Comparison of ENCODE assay signal across 10 cellular contexts in genomic region chr5:23013395-23013994, GRCh38.
DNase-seq lines count a peak whose midpoint lies in the region; ATAC-seq lines count a peak whose summit lies in the region.
"Had no signal": no experiment of that assay in that cellular context is flagged by ENCODE, and none has a peak within 500 bp of the region (broad histone marks: within the 10 kb centered on the region; RNA-seq: fewer than 3 reads in every experiment).

No MANE protein-coding gene starts in this region.

- peak overlapping the region; percentile 65 for H3K4me3 ChIP-seq in endocrine pancreas (ENCODE audit: control insufficient read depth, insufficient read depth, low read length)

- DNase-seq in activated CD4-positive, alpha-beta T cell treated with anti-CD3 and anti-CD28 coated beads, Interleukin-2, amount 10 ng/mL, durations not matched to agents 7 days and 5 days: no peak
- DNase-seq in activated CD4-positive, alpha-beta T cell treated with anti-CD3 and anti-CD28 coated beads for 4 hours: no peak
- DNase-seq in OCI-M1 (lab: John Stamatoyannopoulos, UW) (peak; percentile 62), retina (no peak)
- DNase-seq in stimulated activated naive CD8-positive, alpha-beta T cell treated with anti-CD3 and anti-CD28 coated beads, Interleukin-15, amount 100 ng/mL, for 72 hours: no peak
- no peak for DNase-seq in effector CD4-positive, alpha-beta T cell
- DNase-seq: islet precursor cell; stimulated activated CD4-positive, alpha-beta T cell treated with anti-CD3 and anti-CD28 coated beads, Interleukin-15, amount 100 ng/mL, for 24 hours had no signal

- ATAC-seq in stimulated activated naive CD8-positive, alpha-beta T cell treated with anti-CD3 and anti-CD28 coated beads, Interleukin-15, amount 100 ng/mL, for 72 hours: no peak
- ATAC-seq in GM19397 (IDR thresholded peaks at IDR 0.05; ENCODE audit: unreplicated experiment): no peak

- H3K9me3 ChIP-seq in endocrine pancreas (ENCODE audit: control insufficient read depth, low read length): no peaks in the 10 kb centered on the region

- peaks cover 3% of the 10 kb centered on the region for H3K27me3 Mint-ChIP-seq in activated CD4-positive, alpha-beta T cell treated with anti-CD3 and anti-CD28 coated beads, Interleukin-2, amount 10 ng/mL, durations not matched to agents 7 days and 5 days
- no peaks in the 10 kb centered on the region for H3K27me3 Mint-ChIP-seq in stimulated activated naive CD8-positive, alpha-beta T cell treated with anti-CD3 and anti-CD28 coated beads, Interleukin-15, amount 100 ng/mL, for 72 hours

- no peaks in the 10 kb centered on the region for H3K4me1 ChIP-seq in endocrine pancreas (ENCODE audit: control insufficient read depth, insufficient read depth, low read length)

- no peaks in the 10 kb centered on the region for H3K36me3 Mint-ChIP-seq in activated CD4-positive, alpha-beta T cell treated with anti-CD3 and anti-CD28 coated beads, Interleukin-2, amount 10 ng/mL, durations not matched to agents 7 days and 5 days (ENCODE audit: low read depth)

- H3K27me3 ChIP-seq in endocrine pancreas (ENCODE audit: control insufficient read depth, insufficient read depth, low read length): no peaks in the 10 kb centered on the region

- H3K9ac ChIP-seq in endocrine pancreas (ENCODE audit: control insufficient read depth, insufficient read depth, low read length): no peak overlapping the region

- H3K9me3 Mint-ChIP-seq in activated CD4-positive, alpha-beta T cell treated with anti-CD3 and anti-CD28 coated beads, Interleukin-2, amount 10 ng/mL, durations not matched to agents 7 days and 5 days: no peaks in the 10 kb centered on the region
- no peaks in the 10 kb centered on the region for H3K9me3 Mint-ChIP-seq in stimulated activated naive CD8-positive, alpha-beta T cell treated with anti-CD3 and anti-CD28 coated beads, Interleukin-15, amount 100 ng/mL, for 72 hours

- CTCF ChIA-PET in activated CD4-positive, alpha-beta T cell treated with anti-CD3 and anti-CD28 coated beads, Interleukin-2, amount 10 ng/mL, durations not matched to agents 7 days and 5 days (lab: Charles Lee): no interaction called here

- no peaks in the 10 kb centered on the region for H3K36me3 ChIP-seq in endocrine pancreas (ENCODE audit: control insufficient read depth, insufficient read depth, low read length)

- peak overlapping the region; percentile 94 for H3K27ac Mint-ChIP-seq in activated CD4-positive, alpha-beta T cell treated with anti-CD3 and anti-CD28 coated beads, Interleukin-2, amount 10 ng/mL, durations not matched to agents 7 days and 5 days
- no peak overlapping the region for H3K27ac Mint-ChIP-seq in stimulated activated naive CD8-positive, alpha-beta T cell treated with anti-CD3 and anti-CD28 coated beads, Interleukin-15, amount 100 ng/mL, for 72 hours

- H3K4me3 Mint-ChIP-seq in activated CD4-positive, alpha-beta T cell treated with anti-CD3 and anti-CD28 coated beads, Interleukin-2, amount 10 ng/mL, durations not matched to agents 7 days and 5 days: peak overlapping the region; percentile 91
- H3K4me3 Mint-ChIP-seq in stimulated activated naive CD8-positive, alpha-beta T cell treated with anti-CD3 and anti-CD28 coated beads, Interleukin-15, amount 100 ng/mL, for 72 hours: peak overlapping the region; percentile 75 to 79

- POLR2A ChIA-PET in activated CD4-positive, alpha-beta T cell treated with anti-CD3 and anti-CD28 coated beads, Interleukin-2, amount 10 ng/mL, durations not matched to agents 7 days and 5 days (lab: Charles Lee): no interaction called here

- peaks cover 13% of the 10 kb centered on the region for H3K4me1 Mint-ChIP-seq in activated CD4-positive, alpha-beta T cell treated with anti-CD3 and anti-CD28 coated beads, Interleukin-2, amount 10 ng/mL, durations not matched to agents 7 days and 5 days
- no peaks in the 10 kb centered on the region for H3K4me1 Mint-ChIP-seq in stimulated activated naive CD8-positive, alpha-beta T cell treated with anti-CD3 and anti-CD28 coated beads, Interleukin-15, amount 100 ng/mL, for 72 hours
